Comparison of ENCODE assay signal across 8 cellular contexts in the genomic region with DNA sequence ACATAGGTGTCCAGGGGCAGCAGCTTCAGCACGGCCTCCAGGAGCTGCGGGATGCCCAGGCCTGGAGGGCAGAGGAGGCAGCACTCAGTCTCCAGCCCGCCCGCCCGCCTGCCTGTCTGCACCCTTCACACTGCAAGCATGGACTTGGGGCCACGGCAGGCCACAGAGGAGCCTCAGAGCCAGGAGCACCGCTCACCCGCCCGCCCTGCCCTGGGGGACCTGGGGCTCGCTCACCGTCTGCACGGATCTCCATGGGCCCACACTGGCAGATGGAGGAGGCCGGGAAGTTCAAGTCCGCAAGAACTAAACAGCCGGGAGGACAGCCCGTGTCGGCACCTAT. TPM values are rescaled to one million over a fixed set of nuclear protein-coding genes. Genes with fewer than 3 reads are reported as not detected.
DNase-seq lines count a peak whose midpoint lies in the region; ATAC-seq lines count a peak whose summit lies in the region.

No MANE protein-coding gene starts in this region.

- H3K27me3 ChIP-seq in iPS-20b (ENCODE audit: insufficient read depth, low read length) = peaks cover 16% of the 10 kb centered on the region
- no peaks in the 10 kb centered on the region for H3K27me3 ChIP-seq in SJCRH30

- peaks cover 4% of the 10 kb centered on the region for H3K36me3 Mint-ChIP-seq in activated T-helper 1 cell treated with anti-CD3 and anti-CD28 coated beads, Interleukin-12 subunit alpha, Interleukin-12 subunit beta, Interleukin-2, Interleukin-4 antibody, amounts not matched to agents 30 ng/mL and 10 ng/mL and 1 ng/mL, durations not matched to agents 14 hours and 24 hours and 36 hours (ENCODE audit: low read depth)
- peaks cover 11 to 14% of the 10 kb centered on the region in 2 donors for H3K36me3 Mint-ChIP-seq in stimulated activated naive B cell treated with anti-CD40 and anti-IgM and Interleukin-4, amounts not matched to agents 10 μg/mL and 1 μg/mL and 100 μg/mL, for 72 hours

- H3K9ac ChIP-seq in iPS-20b (ENCODE audit: low read depth, low read length) = peak overlapping the region; percentile 68; the same call in 1 of the 2 replicates

- H3K36me3 ChIP-seq in iPS-20b (ENCODE audit: insufficient read depth, low read depth, low read length) (peaks cover 2% of the 10 kb centered on the region; the same call in 1 of the 2 replicates), SJCRH30 (no peaks in the 10 kb centered on the region)

- no peaks in the 10 kb centered on the region for H3K4me1 Mint-ChIP-seq in activated T-helper 1 cell treated with anti-CD3 and anti-CD28 coated beads, Interleukin-12 subunit alpha, Interleukin-12 subunit beta, Interleukin-2, Interleukin-4 antibody, amounts not matched to agents 30 ng/mL and 10 ng/mL and 1 ng/mL, durations not matched to agents 14 hours and 24 hours and 36 hours (ENCODE audit: low read depth)
- peaks cover 23 to 37% of the 10 kb centered on the region in 2 donors for H3K4me1 Mint-ChIP-seq in stimulated activated naive B cell treated with anti-CD40 and anti-IgM and Interleukin-4, amounts not matched to agents 10 μg/mL and 1 μg/mL and 100 μg/mL, for 72 hours

- H3K9me3 Mint-ChIP-seq in activated T-helper 1 cell treated with anti-CD3 and anti-CD28 coated beads, Interleukin-12 subunit alpha, Interleukin-12 subunit beta, Interleukin-2, Interleukin-4 antibody, amounts not matched to agents 30 ng/mL and 10 ng/mL and 1 ng/mL, durations not matched to agents 14 hours and 24 hours and 36 hours = no peaks in the 10 kb centered on the region
- no peaks in the 10 kb centered on the region for H3K9me3 Mint-ChIP-seq in stimulated activated naive B cell treated with anti-CD40 and anti-IgM and Interleukin-4, amounts not matched to agents 10 μg/mL and 1 μg/mL and 100 μg/mL, for 72 hours

- peak; percentile 27 for DNase-seq in NCI-H82 (lab: John Stamatoyannopoulos, UW)
- no peak for DNase-seq in NCI-H82 treated with DMSO at 0.1 percent for 48 hours (lab: John Stamatoyannopoulos, UW; ENCODE audit: unreplicated experiment)
- no peak for DNase-seq in activated T-helper 1 cell treated with anti-CD3 and anti-CD28 coated beads, Interleukin-12 subunit alpha, Interleukin-12 subunit beta, Interleukin-2, Interleukin-4 antibody, amounts not matched to agents 30 ng/mL and 10 ng/mL and 1 ng/mL, durations not matched to agents 14 hours and 24 hours and 36 hours (ENCODE audit: low spot score)
- DNase-seq in stimulated activated naive B cell treated with anti-CD40 and anti-IgM and Interleukin-4, amounts not matched to agents 10 μg/mL and 1 μg/mL and 100 μg/mL, for 72 hours = no peak
- DNase-seq in SJCRH30 = no peak
- no peak for DNase-seq in stimulated activated CD4-positive, alpha-beta T cell treated with anti-CD3 and anti-CD28 coated beads, Interleukin-4, amount 100 ng/mL, for 1 hour

- intact Hi-C loops in activated T-helper 1 cell treated with anti-CD3 and anti-CD28 coated beads, Interleukin-12 subunit alpha, Interleukin-12 subunit beta, Interleukin-2, Interleukin-4 antibody, amounts not matched to agents 30 ng/mL and 10 ng/mL and 1 ng/mL, durations not matched to agents 14 hours and 24 hours and 36 hours (cut with micrococcal nuclease) = loop anchor here (1.0 to 2.0 kb wide), 6 partner anchors 28 to 820 kb away; a partner anchor contains a TSS

- H3K27me3 Mint-ChIP-seq in activated T-helper 1 cell treated with anti-CD3 and anti-CD28 coated beads, Interleukin-12 subunit alpha, Interleukin-12 subunit beta, Interleukin-2, Interleukin-4 antibody, amounts not matched to agents 30 ng/mL and 10 ng/mL and 1 ng/mL, durations not matched to agents 14 hours and 24 hours and 36 hours (ENCODE audit: insufficient read depth) = no peaks in the 10 kb centered on the region
- no peaks in the 10 kb centered on the region for H3K27me3 Mint-ChIP-seq in stimulated activated naive B cell treated with anti-CD40 and anti-IgM and Interleukin-4, amounts not matched to agents 10 μg/mL and 1 μg/mL and 100 μg/mL, for 72 hours

- H3K4me3 ChIP-seq in iPS-20b (ENCODE audit: low read length) (peak overlapping the region; percentile 77), SJCRH30 (no peak overlapping the region)

- peak overlapping the region; percentile 48 for H3K27ac Mint-ChIP-seq in activated T-helper 1 cell treated with anti-CD3 and anti-CD28 coated beads, Interleukin-12 subunit alpha, Interleukin-12 subunit beta, Interleukin-2, Interleukin-4 antibody, amounts not matched to agents 30 ng/mL and 10 ng/mL and 1 ng/mL, durations not matched to agents 14 hours and 24 hours and 36 hours
- peak overlapping the region; percentile 65 for H3K27ac Mint-ChIP-seq in stimulated activated naive B cell treated with anti-CD40 and anti-IgM and Interleukin-4, amounts not matched to agents 10 μg/mL and 1 μg/mL and 100 μg/mL, for 72 hours

- ATAC-seq in stimulated activated naive B cell treated with anti-CD40 and anti-IgM and Interleukin-4, amounts not matched to agents 10 μg/mL and 1 μg/mL and 100 μg/mL, for 72 hours (replicated peaks) = no peak
- ATAC-seq in GM21360 (IDR thresholded peaks at IDR 0.05; ENCODE audit: unreplicated experiment) = no peak

- no peaks in the 10 kb centered on the region for H3K9me3 ChIP-seq in iPS-20b (ENCODE audit: insufficient read depth, low read depth, low read length)
- no peaks in the 10 kb centered on the region for H3K9me3 ChIP-seq in SJCRH30 (replicated peaks)

- no peak overlapping the region for H3K27ac ChIP-seq in iPS-20b (ENCODE audit: low read length)
- H3K27ac ChIP-seq in SJCRH30 = no peak overlapping the region

- H3K4me3 Mint-ChIP-seq in activated T-helper 1 cell treated with anti-CD3 and anti-CD28 coated beads, Interleukin-12 subunit alpha, Interleukin-12 subunit beta, Interleukin-2, Interleukin-4 antibody, amounts not matched to agents 30 ng/mL and 10 ng/mL and 1 ng/mL, durations not matched to agents 14 hours and 24 hours and 36 hours = peak overlapping the region; percentile 77
- peak overlapping the region; percentile 77 to 84 for H3K4me3 Mint-ChIP-seq in stimulated activated naive B cell treated with anti-CD40 and anti-IgM and Interleukin-4, amounts not matched to agents 10 μg/mL and 1 μg/mL and 100 μg/mL, for 72 hours

- H3K4me1 ChIP-seq in iPS-20b (ENCODE audit: insufficient read depth, low read length) (no peaks in the 10 kb centered on the region), SJCRH30 (no peaks in the 10 kb centered on the region)

RNA-seq across cellular contexts. Expression of a gene that starts 0.9 kb away (rescaled TPM):
- total RNA-seq in activated T-helper 1 cell treated with anti-CD3 and anti-CD28 coated beads, Interleukin-12 subunit alpha, Interleukin-12 subunit beta, Interleukin-2, Interleukin-4 antibody, amounts not matched to agents 30 ng/mL and 10 ng/mL and 1 ng/mL, durations not matched to agents 14 hours and 24 hours and 36 hours = 45.4 and 51.8 TPM in 2 replicates
- not detected in 2 replicates for total RNA-seq in SJCRH30 (2014; rRNA removed; shearing (Covaris generic))

RNA-seq across cellular contexts. Expression of a gene that starts 9.8 kb away (rescaled TPM):
- not detected in 2 replicates for total RNA-seq in activated T-helper 1 cell treated with anti-CD3 and anti-CD28 coated beads, Interleukin-12 subunit alpha, Interleukin-12 subunit beta, Interleukin-2, Interleukin-4 antibody, amounts not matched to agents 30 ng/mL and 10 ng/mL and 1 ng/mL, durations not matched to agents 14 hours and 24 hours and 36 hours
- total RNA-seq in SJCRH30 (2014; rRNA removed; shearing (Covaris generic)) = not detected in 2 replicates

RNA-seq across cellular contexts. Expression of a gene that starts 16.2 kb away (rescaled TPM):
- total RNA-seq in activated T-helper 1 cell treated with anti-CD3 and anti-CD28 coated beads, Interleukin-12 subunit alpha, Interleukin-12 subunit beta, Interleukin-2, Interleukin-4 antibody, amounts not matched to agents 30 ng/mL and 10 ng/mL and 1 ng/mL, durations not matched to agents 14 hours and 24 hours and 36 hours = 69.3 and 69.6 TPM in 2 replicates
- total RNA-seq in SJCRH30 (2014; rRNA removed; shearing (Covaris generic)) = 63.6 and 65.7 TPM in 2 replicates

RNA-seq across cellular contexts. Expression of a gene that starts 20.2 kb away (rescaled TPM):
- total RNA-seq in activated T-helper 1 cell treated with anti-CD3 and anti-CD28 coated beads, Interleukin-12 subunit alpha, Interleukin-12 subunit beta, Interleukin-2, Interleukin-4 antibody, amounts not matched to agents 30 ng/mL and 10 ng/mL and 1 ng/mL, durations not matched to agents 14 hours and 24 hours and 36 hours = not detected in 2 replicates
- total RNA-seq in SJCRH30 (2014; rRNA removed; shearing (Covaris generic)) = not detected in 2 replicates

RNA-seq across cellular contexts. Expression of a gene that starts 22.1 kb away (rescaled TPM):
- total RNA-seq in activated T-helper 1 cell treated with anti-CD3 and anti-CD28 coated beads, Interleukin-12 subunit alpha, Interleukin-12 subunit beta, Interleukin-2, Interleukin-4 antibody, amounts not matched to agents 30 ng/mL and 10 ng/mL and 1 ng/mL, durations not matched to agents 14 hours and 24 hours and 36 hours = 6.6 and 7.5 TPM in 2 replicates
- total RNA-seq in SJCRH30 (2014; rRNA removed; shearing (Covaris generic)) = not detected in 2 replicates

Comparison
In these comparisons a context has a peak if more than half of its experiments do, and no peak if none do; other contexts are left out.
1. RNA of a gene that starts 0.9 kb away (total RNA-seq): 45.4 to 51.8 TPM in activated T-helper 1 cell treated with anti-CD3 and anti-CD28 coated beads, Interleukin-12 subunit alpha, Interleukin-12 subunit beta, Interleukin-2, Interleukin-4 antibody, amounts not matched to agents 30 ng/mL and 10 ng/mL and 1 ng/mL, durations not matched to agents 14 hours and 24 hours and 36 hours; not detected in SJCRH30; every median in the first group is over 10 times any median in the second.